ENCODE assay signal across 25 cellular contexts in genomic region chr2:24496959-24497358, GRCh38.
"Had no signal": no experiment of that assay in that cellular context is flagged by ENCODE, and none has a peak within 500 bp of the region (broad histone marks: within the 10 kb centered on the region; RNA-seq: fewer than 3 reads in every experiment).

No MANE protein-coding gene starts in this region.

- H3K4me3 Mint-ChIP-seq: memory B cell had no signal

- FAIRE-seq: colon, endothelial cell of umbilical vein, islet of Langerhans, keratinocyte had no signal

- H3K27ac ChIP-seq: coronary artery, dorsolateral prefrontal cortex, esophagus squamous epithelium, heart right ventricle, left lung had no signal

- H3K9me3 ChIP-seq: esophagus squamous epithelium, gastrocnemius medialis, heart right ventricle, left lung had no signal

- DNase-seq: dermis blood vessel endothelial cell; dorsolateral prefrontal cortex; effector CD4-positive, alpha-beta T cell; effector memory CD4-positive, alpha-beta T cell; esophagus squamous epithelium; foreskin fibroblast; foreskin melanocyte; gastrocnemius medialis; glutamatergic neuron; head of caudate nucleus; heart right ventricle; hippocampal formation; left cardiac atrium; left lung; left ventricle myocardium superior; mammary epithelial cell; mesendoderm; midbrain had no signal

- H3K27me3 Mint-ChIP-seq: memory B cell had no signal

- H3K36me3 Mint-ChIP-seq: memory B cell had no signal

- H3K27me3 ChIP-seq: dorsolateral prefrontal cortex, esophagus squamous epithelium, gastrocnemius medialis, heart right ventricle, left lung had no signal

- H3K9me3 Mint-ChIP-seq: memory B cell had no signal

- ATAC-seq: gastrocnemius medialis, heart right ventricle, left cardiac atrium, left lung, left ventricle myocardium superior had no signal

- H3K36me3 ChIP-seq: esophagus squamous epithelium, gastrocnemius medialis, heart right ventricle, left lung had no signal

- H3K4me3 ChIP-seq: coronary artery, dorsolateral prefrontal cortex, esophagus squamous epithelium, gastrocnemius medialis, heart right ventricle, left lung, lung had no signal
